In genomic region chr19:48539503-48540096, GRCh38 we compare ENCODE assay signal across 9 cellular contexts. TPM values are rescaled to one million over a fixed set of nuclear protein-coding genes. Genes with fewer than 3 reads are reported as not detected.
DNase-seq lines count a peak whose midpoint lies in the region; ATAC-seq and TF ChIP-seq lines count a peak whose summit lies in the region.
"Had no signal": no experiment of that assay in that cellular context is flagged by ENCODE, and none has a peak within 500 bp of the region (broad histone marks: within the 10 kb centered on the region; RNA-seq: fewer than 3 reads in every experiment).

No MANE protein-coding gene starts in this region.

- ATAC-seq in heart left ventricle (peak in 1 of 4 donors; percentile 33), GM21390 (IDR thresholded peaks at IDR 0.05; ENCODE audit: unreplicated experiment) (no peak), GM21526 (IDR thresholded peaks at IDR 0.05; ENCODE audit: low FRiP score, unreplicated experiment) (no peak)
- ATAC-seq in activated T-cell treated with anti-CD3 and anti-CD28 coated beads, Interleukin-2, amount 50 U/mL, for 4 hours: no peak

- H3K4me1 ChIP-seq in heart left ventricle (no peaks in the 10 kb centered on the region), right atrium auricular region (no peaks in the 10 kb centered on the region), transverse colon (peaks cover 0 to 9% (median 7%) of the 10 kb centered on the region in 4 donors)

- intact Hi-C loops in heart left ventricle (cut with DNase I): no loop called here
- intact Hi-C loops in transverse colon (cut with DNase I; ENCODE audit: low total_unique reads): no loop called here

- H3K9me3 Mint-ChIP-seq in activated T-cell treated with anti-CD3 and anti-CD28 coated beads, Interleukin-2, amount 50 U/mL, for 4 hours: no peaks in the 10 kb centered on the region

- H3K4me3 Mint-ChIP-seq in activated T-cell treated with anti-CD3 and anti-CD28 coated beads, Interleukin-2, amount 50 U/mL, for 4 hours: no peak overlapping the region
- H3K4me3 Mint-ChIP-seq: brain had no signal

- no peaks in the 10 kb centered on the region for H3K4me1 Mint-ChIP-seq in activated T-cell treated with anti-CD3 and anti-CD28 coated beads, Interleukin-2, amount 50 U/mL, for 4 hours (ENCODE audit: low read depth)

- H3K27me3 ChIP-seq in heart left ventricle (no peaks in the 10 kb centered on the region), right atrium auricular region (no peaks in the 10 kb centered on the region), transverse colon (peaks cover 67% of the 10 kb centered on the region)

- DNase-seq in heart left ventricle (peak in 4 of 5 donors; percentile 16 to 55 (median 39)), right atrium auricular region (ENCODE audit: low spot score) (no peak), NCI-H524 treated with DMSO at 0.1 percent for 48 hours (lab: John Stamatoyannopoulos, UW) (peak; percentile 8), dermis blood vessel endothelial cell (peak; percentile 71), transverse colon (peak; percentile 61)
- no peak for DNase-seq in activated T-cell treated with anti-CD3 and anti-CD28 coated beads, Interleukin-2, amount 50 U/mL, for 4 hours

- WGBS in heart left ventricle, 4 donors: 65 to 69% (median 68%) methylated on average over 17 of the region's 17 CpGs
- WGBS in transverse colon (ENCODE audit: low coverage in 1 of 2), 2 donors: 48 to 54% methylated on average over 9 to 17 of the region's 17 CpGs

- H3K4me3 ChIP-seq in heart left ventricle (no peak overlapping the region), right atrium auricular region (no peak overlapping the region), transverse colon (no peak overlapping the region)

- peaks cover 2% of the 10 kb centered on the region for H3K27me3 Mint-ChIP-seq in activated T-cell treated with anti-CD3 and anti-CD28 coated beads, Interleukin-2, amount 50 U/mL, for 4 hours (ENCODE audit: low read depth)
- H3K27me3 Mint-ChIP-seq: brain had no signal

- H3K27ac ChIP-seq in heart left ventricle: no peak overlapping the region
- no peak overlapping the region for H3K27ac ChIP-seq in right atrium auricular region
- no peak overlapping the region for H3K27ac ChIP-seq in transverse colon

- no peak for TF ChIP-seq EP300 in transverse colon (IDR thresholded peaks at IDR 0.05; ENCODE audit: low read depth)

- H3K36me3 ChIP-seq in heart left ventricle (no peaks in the 10 kb centered on the region), right atrium auricular region (no peaks in the 10 kb centered on the region), transverse colon (no peaks in the 10 kb centered on the region)

- H3K9me3 ChIP-seq in heart left ventricle: no peaks in the 10 kb centered on the region
- no peaks in the 10 kb centered on the region for H3K9me3 ChIP-seq in right atrium auricular region
- H3K9me3 ChIP-seq in transverse colon: no peaks in the 10 kb centered on the region

- in situ Hi-C loops in transverse colon (cut with MboI; ENCODE audit: low pct_ligation_motif_present in 1 of 4, low pct_unique_long_range_greater_than_20kb in 1 of 4, low sequenced_read_pairs in 3 of 4): no loop called here

- no peaks in the 10 kb centered on the region for H3K36me3 Mint-ChIP-seq in activated T-cell treated with anti-CD3 and anti-CD28 coated beads, Interleukin-2, amount 50 U/mL, for 4 hours (ENCODE audit: insufficient read depth)
- H3K36me3 Mint-ChIP-seq: brain had no signal

- TF ChIP-seq POLR2A in heart left ventricle (IDR thresholded peaks at IDR 0.05) (no peak), transverse colon (IDR thresholded peaks at IDR 0.05) (no peak)

- TF ChIP-seq CTCF in heart left ventricle (IDR thresholded peaks at IDR 0.05): no peak
- no peak for TF ChIP-seq CTCF in right atrium auricular region (IDR thresholded peaks at IDR 0.05)
- TF ChIP-seq CTCF in transverse colon (IDR thresholded peaks at IDR 0.05): no peak

RNA-seq across cellular contexts. Expression of gene SULT2B1, which starts 12.4 kb away (rescaled TPM):
- total RNA-seq in heart left ventricle: under 1 TPM in 1 of 9 donors, not detected in 8; 0.45 TPM
- polyA plus RNA-seq in heart left ventricle: under 1 TPM in 1 of 2 donors, not detected in 1; 0.19 TPM
- not detected for total RNA-seq in right atrium auricular region
- 0.42 TPM in 1 of 2 replicates, not detected in the other for total RNA-seq in dermis blood vessel endothelial cell
- under 1 TPM in 2 of 4 donors, not detected in 2; 0.32 to 0.41 TPM for total RNA-seq in transverse colon
- not detected for total RNA-seq in activated T-cell treated with anti-CD3 and anti-CD28 coated beads, Interleukin-2, amount 50 U/mL, for 4 hours

RNA-seq across cellular contexts. Expression of gene LMTK3, which starts 28.0 kb away (rescaled TPM):
- 1 to 10 TPM in 6 of 9 donors, under 1 TPM in 3; 0.50 to 1.9 (median 1.4) TPM for total RNA-seq in heart left ventricle
- polyA plus RNA-seq in heart left ventricle: under 1 TPM; 0.19 to 0.99 TPM
- total RNA-seq in right atrium auricular region: 1 to 10 TPM; 1.3 to 1.6 TPM
- total RNA-seq in dermis blood vessel endothelial cell: 0.14 TPM in 1 of 2 replicates, not detected in the other
- total RNA-seq in transverse colon: 1 to 10 TPM in 2 of 4 donors, under 1 TPM in 1, not detected in 1; 0.68 to 2.4 (median 1.1) TPM
- total RNA-seq in activated T-cell treated with anti-CD3 and anti-CD28 coated beads, Interleukin-2, amount 50 U/mL, for 4 hours: 1 to 10 TPM; 1.8 to 2.6 (median 2.0) TPM

Comparison
In these comparisons a context has a peak if more than half of its experiments do, and no peak if none do; other contexts are left out.
1. DNase-seq: peak in heart left ventricle (4 of 5), NCI-H524 treated with DMSO at 0.1 percent for 48 hours (single experiment), dermis blood vessel endothelial cell (single experiment) and transverse colon (single experiment); none in right atrium auricular region (single experiment) and activated T-cell treated with anti-CD3 and anti-CD28 coated beads, Interleukin-2, amount 50 U/mL, for 4 hours (single experiment).